ENCODE assay signal across 20 cellular contexts in the genomic region with DNA sequence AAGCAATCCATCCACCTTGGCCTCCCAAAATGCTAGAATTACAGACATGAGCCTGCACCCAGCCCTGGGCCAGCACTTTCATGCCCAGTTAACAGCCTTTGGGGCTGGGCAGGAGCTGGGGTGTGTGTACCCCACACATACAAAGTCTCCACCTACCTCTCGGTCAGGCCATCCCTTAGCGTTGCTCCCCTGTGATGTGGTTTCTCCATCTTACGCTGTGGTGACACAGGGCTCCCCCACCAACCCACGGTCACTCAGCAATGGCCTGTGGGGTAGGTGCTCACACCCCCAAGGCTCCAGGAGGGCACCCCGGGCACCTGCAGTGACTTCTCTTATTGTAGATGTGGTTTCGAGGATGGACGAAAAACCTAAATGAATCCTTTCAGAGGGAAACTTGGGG.
"Had no signal": no experiment of that assay in that cellular context is flagged by ENCODE, and none has a peak within 500 bp of the region (broad histone marks: within the 10 kb centered on the region; RNA-seq: fewer than 3 reads in every experiment).

No MANE protein-coding gene starts in this region.

- H3K9ac ChIP-seq: neural progenitor cell had no signal

- H3K79me2 ChIP-seq: hepatocyte had no signal

- H3K9me3 ChIP-seq: left ventricle myocardium inferior, mucosa of descending colon, ovary, suprapubic skin, thoracic aorta, vagina had no signal

- DNase-seq: heart right ventricle; islet precursor cell; left ventricle myocardium inferior; midbrain; mucosa of descending colon; nephron progenitor cell; ovary; stimulated activated CD4-positive, alpha-beta T cell treated with anti-CD3 and anti-CD28 coated beads, Interleukin-12 subunit alpha, Interleukin-12 subunit beta, amount 100 ng/mL, for 4 hours; stimulated activated CD4-positive, alpha-beta T cell treated with anti-CD3 and anti-CD28 coated beads, Interleukin-15, amount 100 ng/mL, for 24 hours; stimulated activated CD4-positive, alpha-beta T cell treated with anti-CD3 and anti-CD28 coated beads, Interleukin-2, amount 100 ng/mL, for 24 hours; stimulated activated CD4-positive, alpha-beta T cell treated with anti-CD3 and anti-CD28 coated beads, Interleukin-4, amount 100 ng/mL, for 1 hour had no signal

- H2AFZ ChIP-seq: hepatocyte, neural progenitor cell had no signal

- ATAC-seq: heart right ventricle, mucosa of descending colon, right cardiac atrium, sciatic nerve had no signal

- H3K36me3 ChIP-seq: heart right ventricle, left ventricle myocardium inferior, neural progenitor cell, ovary, suprapubic skin, thoracic aorta, tibial nerve, vagina had no signal

- H3K4me3 ChIP-seq: hepatocyte, left ventricle myocardium inferior, mucosa of descending colon, neural progenitor cell, ovary, skin epidermis, suprapubic skin, thoracic aorta, tibial nerve, vagina had no signal

- H3K27ac ChIP-seq: heart right ventricle, hepatocyte, neural progenitor cell, suprapubic skin, tibial nerve, vagina had no signal

- H3K4me2 ChIP-seq: hepatocyte, neural progenitor cell had no signal

- H3K27me3 ChIP-seq: hepatocyte, neural progenitor cell, ovary, suprapubic skin, tibial nerve, vagina had no signal

- H3K4me1 ChIP-seq: left ventricle myocardium inferior, neural progenitor cell had no signal
